ENCODE assay signal across 26 cellular contexts in genomic region chr12:62621239-62621638, GRCh38.
A peak's percentile ranks its signal among the peaks of the same experiment; 100 is the strongest.
DNase-seq lines count a peak whose midpoint lies in the region; ATAC-seq and TF ChIP-seq lines count a peak whose summit lies in the region.
"Had no signal": no experiment of that assay in that cellular context is flagged by ENCODE, and none has a peak within 500 bp of the region (broad histone marks: within the 10 kb centered on the region; RNA-seq: fewer than 3 reads in every experiment).

No MANE protein-coding gene starts in this region.

- H3K36me3 ChIP-seq in lower lobe of right lung: no peaks in the 10 kb centered on the region
- H3K36me3 ChIP-seq: thyroid gland had no signal

- peak; percentile 89 for DNase-seq in NCI-H1105 treated with DMSO at 0.1 percent for 48 hours (lab: John Stamatoyannopoulos, UW)
- peak; percentile 94 for DNase-seq in NCI-H2029 treated with DMSO at 0.1 percent for 48 hours (lab: John Stamatoyannopoulos, UW)
- DNase-seq in NCI-H526 (lab: John Stamatoyannopoulos, UW): peak; percentile 78 to 79
- DNase-seq in lower lobe of right lung: no peak
- DNase-seq in SW 1271 (lab: John Stamatoyannopoulos, UW): no peak
- no peak for DNase-seq in activated CD8-positive, alpha-beta memory T cell treated with anti-CD3 and anti-CD28 coated beads, Interleukin-2, amount 10 ng/mL, durations not matched to agents 7 days and 5 days
- DNase-seq: activated CD4-positive, alpha-beta T cell treated with anti-CD3 and anti-CD28 coated beads for 36 hours; anterior cingulate cortex; CD4-positive, CD25-positive, alpha-beta regulatory T cell; DND-41; heart left ventricle; left cardiac atrium; MM.1S; naive thymus-derived CD4-positive, alpha-beta T cell; NCI-H524 treated with DMSO at 0.1 percent for 48 hours; PC-3; retina; spleen; stimulated activated CD4-positive, alpha-beta T cell treated with anti-CD3 and anti-CD28 coated beads, Interleukin-4, amount 100 ng/mL, for 24 hours; stimulated activated naive CD4-positive, alpha-beta T cell treated with Interleukin-2 at 50 U/mL for 16 hours; T-helper 1 cell; thyroid gland had no signal

- no peaks in the 10 kb centered on the region for H3K9me3 ChIP-seq in lower lobe of right lung
- H3K9me3 ChIP-seq: heart left ventricle, spleen, thyroid gland had no signal

- ATAC-seq in lower lobe of right lung (peak; percentile 57 to 60), esophagus mucosa (no peak)
- ATAC-seq in activated CD8-positive, alpha-beta memory T cell treated with anti-CD3 and anti-CD28 coated beads, Interleukin-2, amount 10 ng/mL, durations not matched to agents 7 days and 5 days: no peak
- ATAC-seq: activated CD4-positive, alpha-beta T cell treated with anti-CD3 and anti-CD28 coated beads for 36 hours; heart left ventricle; K562; left cardiac atrium; naive thymus-derived CD4-positive, alpha-beta T cell; PC-3 had no signal

- H3K4me3 ChIP-seq in lower lobe of right lung: no peak overlapping the region
- H3K4me3 ChIP-seq: heart left ventricle, K562, spleen, thyroid gland had no signal

- no peaks in the 10 kb centered on the region for H3K9me3 Mint-ChIP-seq in activated CD8-positive, alpha-beta memory T cell treated with anti-CD3 and anti-CD28 coated beads, Interleukin-2, amount 10 ng/mL, durations not matched to agents 7 days and 5 days (ENCODE audit: low read depth)
- H3K9me3 Mint-ChIP-seq: activated naive CD4-positive, alpha-beta T cell treated with anti-CD3 and anti-CD28 coated beads, Interleukin-2, amount 50 U/mL, for 24 hours; dendritic cell treated with granulocyte-macrophage colony-stimulating factor and Interleukin-4, amounts not matched to agents 40 ng/mL and 50 ng/mL, for 4 days; naive thymus-derived CD4-positive, alpha-beta T cell had no signal

- H3K27ac ChIP-seq in lower lobe of right lung: no peak overlapping the region
- H3K27ac ChIP-seq: heart left ventricle, spleen, thyroid gland had no signal

- TF ChIP-seq CTCF in lower lobe of right lung (IDR thresholded peaks at IDR 0.05): no peak

- H3K27me3 Mint-ChIP-seq in activated CD8-positive, alpha-beta memory T cell treated with anti-CD3 and anti-CD28 coated beads, Interleukin-2, amount 10 ng/mL, durations not matched to agents 7 days and 5 days: peaks cover 8% of the 10 kb centered on the region
- H3K27me3 Mint-ChIP-seq: activated CD4-positive, alpha-beta T cell treated with anti-CD3 and anti-CD28 coated beads for 36 hours; dendritic cell treated with granulocyte-macrophage colony-stimulating factor and Interleukin-4, amounts not matched to agents 40 ng/mL and 50 ng/mL, for 4 days had no signal

- intact Hi-C loops in lower lobe of right lung (cut with DNase I): no loop called here

- CTCF ChIA-PET in activated CD8-positive, alpha-beta memory T cell treated with anti-CD3 and anti-CD28 coated beads, Interleukin-2, amount 10 ng/mL, durations not matched to agents 7 days and 5 days (lab: Charles Lee): interaction anchor here (0.7 kb wide), 1 partner anchor 49 kb away, joined by 3 read pairs; no protein-coding TSS in a partner anchor

- no peaks in the 10 kb centered on the region for H3K4me1 ChIP-seq in lower lobe of right lung

- H3K27me3 ChIP-seq in lower lobe of right lung (ENCODE audit: low read depth): no peaks in the 10 kb centered on the region
- H3K27me3 ChIP-seq: heart left ventricle, thyroid gland had no signal

- H3K4me3 Mint-ChIP-seq in activated CD8-positive, alpha-beta memory T cell treated with anti-CD3 and anti-CD28 coated beads, Interleukin-2, amount 10 ng/mL, durations not matched to agents 7 days and 5 days: no peak overlapping the region
- H3K4me3 Mint-ChIP-seq: activated CD4-positive, alpha-beta T cell treated with anti-CD3 and anti-CD28 coated beads for 36 hours; activated naive CD4-positive, alpha-beta T cell treated with anti-CD3 and anti-CD28 coated beads, Interleukin-2, amount 50 U/mL, for 24 hours; CD4-positive, CD25-positive, alpha-beta regulatory T cell; dendritic cell treated with granulocyte-macrophage colony-stimulating factor and Interleukin-4, amounts not matched to agents 40 ng/mL and 50 ng/mL, for 4 days; naive thymus-derived CD4-positive, alpha-beta T cell had no signal

- H3K27ac Mint-ChIP-seq in activated CD8-positive, alpha-beta memory T cell treated with anti-CD3 and anti-CD28 coated beads, Interleukin-2, amount 10 ng/mL, durations not matched to agents 7 days and 5 days: no peak overlapping the region
- H3K27ac Mint-ChIP-seq: activated CD4-positive, alpha-beta T cell treated with anti-CD3 and anti-CD28 coated beads for 36 hours; activated naive CD4-positive, alpha-beta T cell treated with anti-CD3 and anti-CD28 coated beads, Interleukin-2, amount 50 U/mL, for 24 hours; CD4-positive, CD25-positive, alpha-beta regulatory T cell; dendritic cell treated with granulocyte-macrophage colony-stimulating factor and Interleukin-4, amounts not matched to agents 40 ng/mL and 50 ng/mL, for 4 days; naive thymus-derived CD4-positive, alpha-beta T cell had no signal

- peaks cover 4% of the 10 kb centered on the region for H3K36me3 Mint-ChIP-seq in activated CD8-positive, alpha-beta memory T cell treated with anti-CD3 and anti-CD28 coated beads, Interleukin-2, amount 10 ng/mL, durations not matched to agents 7 days and 5 days
- H3K36me3 Mint-ChIP-seq: CD4-positive, CD25-positive, alpha-beta regulatory T cell had no signal

- no peaks in the 10 kb centered on the region for H3K4me1 Mint-ChIP-seq in activated CD8-positive, alpha-beta memory T cell treated with anti-CD3 and anti-CD28 coated beads, Interleukin-2, amount 10 ng/mL, durations not matched to agents 7 days and 5 days

Comparison
In these comparisons a context has a peak if more than half of its experiments do, and no peak if none do; other contexts are left out.
1. DNase-seq: peak in NCI-H1105 treated with DMSO at 0.1 percent for 48 hours (single experiment), NCI-H2029 treated with DMSO at 0.1 percent for 48 hours (single experiment) and NCI-H526 (2 of 2); none in lower lobe of right lung (single experiment), SW 1271 (0 of 2) and activated CD8-positive, alpha-beta memory T cell treated with anti-CD3 and anti-CD28 coated beads, Interleukin-2, amount 10 ng/mL, durations not matched to agents 7 days and 5 days (single experiment).
2. ATAC-seq: peak in lower lobe of right lung (2 of 2); none in esophagus mucosa (single experiment) and activated CD8-positive, alpha-beta memory T cell treated with anti-CD3 and anti-CD28 coated beads, Interleukin-2, amount 10 ng/mL, durations not matched to agents 7 days and 5 days (single experiment).